In genomic region chr20:5781798-5782750, GRCh38 we compare ENCODE assay signal across 1 cellular context.
TF ChIP-seq lines count a peak whose summit lies in the region.

No MANE protein-coding gene starts in this region.

TF ChIP-seq in K562, 482 proteins besides CTCF, POLR2A, EP300 and RAD21 (continued from another document and continues in another):
- TF ChIP-seq TCF7L2 (IDR thresholded peaks at IDR 0.05; ENCODE audit: low read depth, low read length): no peak
- TF ChIP-seq, protein P1, sequence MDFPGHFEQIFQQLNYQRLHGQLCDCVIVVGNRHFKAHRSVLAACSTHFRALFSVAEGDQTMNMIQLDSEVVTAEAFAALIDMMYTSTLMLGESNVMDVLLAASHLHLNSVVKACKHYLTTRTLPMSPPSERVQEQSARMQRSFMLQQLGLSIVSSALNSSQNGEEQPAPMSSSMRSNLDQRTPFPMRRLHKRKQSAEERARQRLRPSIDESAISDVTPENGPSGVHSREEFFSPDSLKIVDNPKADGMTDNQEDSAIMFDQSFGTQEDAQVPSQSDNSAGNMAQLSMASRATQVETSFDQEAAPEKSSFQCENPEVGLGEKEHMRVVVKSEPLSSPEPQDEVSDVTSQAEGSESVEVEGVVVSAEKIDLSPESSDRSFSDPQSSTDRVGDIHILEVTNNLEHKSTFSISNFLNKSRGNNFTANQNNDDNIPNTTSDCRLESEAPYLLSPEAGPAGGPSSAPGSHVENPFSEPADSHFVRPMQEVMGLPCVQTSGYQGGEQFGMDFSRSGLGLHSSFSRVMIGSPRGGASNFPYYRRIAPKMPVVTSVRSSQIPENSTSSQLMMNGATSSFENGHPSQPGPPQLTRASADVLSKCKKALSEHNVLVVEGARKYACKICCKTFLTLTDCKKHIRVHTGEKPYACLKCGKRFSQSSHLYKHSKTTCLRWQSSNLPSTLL (IDR thresholded peaks at IDR 0.05): no peak
- no peak for TF ChIP-seq HMG20A (CRISPR knock-in tag; conservative IDR thresholded peaks at IDR 0.05)
- TF ChIP-seq HDAC8 (tag; IDR thresholded peaks at IDR 0.05): no peak
- no peak for TF ChIP-seq CREB5 (CRISPR knock-in tag; IDR thresholded peaks at IDR 0.05)
- TF ChIP-seq PML (IDR thresholded peaks at IDR 0.05; ENCODE audit: low read length): peak; percentile 62; the same call in 1 of the 2 replicates
- no peak for TF ChIP-seq ZNF512 (tag; IDR thresholded peaks at IDR 0.05)
- no peak for TF ChIP-seq ZFP91 (CRISPR knock-in tag; IDR thresholded peaks at IDR 0.05)
- no peak for TF ChIP-seq EZH2 (IDR thresholded peaks at IDR 0.05; ENCODE audit: borderline replicate concordance, low read depth, low read length)
- no peak for TF ChIP-seq ZNF408 (CRISPR knock-in tag; IDR thresholded peaks at IDR 0.05; ENCODE audit: low read depth)
- TF ChIP-seq, protein P2, sequence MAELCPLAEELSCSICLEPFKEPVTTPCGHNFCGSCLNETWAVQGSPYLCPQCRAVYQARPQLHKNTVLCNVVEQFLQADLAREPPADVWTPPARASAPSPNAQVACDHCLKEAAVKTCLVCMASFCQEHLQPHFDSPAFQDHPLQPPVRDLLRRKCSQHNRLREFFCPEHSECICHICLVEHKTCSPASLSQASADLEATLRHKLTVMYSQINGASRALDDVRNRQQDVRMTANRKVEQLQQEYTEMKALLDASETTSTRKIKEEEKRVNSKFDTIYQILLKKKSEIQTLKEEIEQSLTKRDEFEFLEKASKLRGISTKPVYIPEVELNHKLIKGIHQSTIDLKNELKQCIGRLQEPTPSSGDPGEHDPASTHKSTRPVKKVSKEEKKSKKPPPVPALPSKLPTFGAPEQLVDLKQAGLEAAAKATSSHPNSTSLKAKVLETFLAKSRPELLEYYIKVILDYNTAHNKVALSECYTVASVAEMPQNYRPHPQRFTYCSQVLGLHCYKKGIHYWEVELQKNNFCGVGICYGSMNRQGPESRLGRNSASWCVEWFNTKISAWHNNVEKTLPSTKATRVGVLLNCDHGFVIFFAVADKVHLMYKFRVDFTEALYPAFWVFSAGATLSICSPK (IDR thresholded peaks at IDR 0.05; ENCODE audit: borderline replicate concordance): no peak
- TF ChIP-seq SIX5 (IDR thresholded peaks at IDR 0.05; ENCODE audit: borderline replicate concordance in 1 of 2, insufficient read depth in 1 of 2, low read depth in 1 of 2, low read length in 2 of 2): no peak
- TF ChIP-seq ZNF174 (CRISPR knock-in tag; IDR thresholded peaks at IDR 0.05): no peak
- TF ChIP-seq, protein P3, sequence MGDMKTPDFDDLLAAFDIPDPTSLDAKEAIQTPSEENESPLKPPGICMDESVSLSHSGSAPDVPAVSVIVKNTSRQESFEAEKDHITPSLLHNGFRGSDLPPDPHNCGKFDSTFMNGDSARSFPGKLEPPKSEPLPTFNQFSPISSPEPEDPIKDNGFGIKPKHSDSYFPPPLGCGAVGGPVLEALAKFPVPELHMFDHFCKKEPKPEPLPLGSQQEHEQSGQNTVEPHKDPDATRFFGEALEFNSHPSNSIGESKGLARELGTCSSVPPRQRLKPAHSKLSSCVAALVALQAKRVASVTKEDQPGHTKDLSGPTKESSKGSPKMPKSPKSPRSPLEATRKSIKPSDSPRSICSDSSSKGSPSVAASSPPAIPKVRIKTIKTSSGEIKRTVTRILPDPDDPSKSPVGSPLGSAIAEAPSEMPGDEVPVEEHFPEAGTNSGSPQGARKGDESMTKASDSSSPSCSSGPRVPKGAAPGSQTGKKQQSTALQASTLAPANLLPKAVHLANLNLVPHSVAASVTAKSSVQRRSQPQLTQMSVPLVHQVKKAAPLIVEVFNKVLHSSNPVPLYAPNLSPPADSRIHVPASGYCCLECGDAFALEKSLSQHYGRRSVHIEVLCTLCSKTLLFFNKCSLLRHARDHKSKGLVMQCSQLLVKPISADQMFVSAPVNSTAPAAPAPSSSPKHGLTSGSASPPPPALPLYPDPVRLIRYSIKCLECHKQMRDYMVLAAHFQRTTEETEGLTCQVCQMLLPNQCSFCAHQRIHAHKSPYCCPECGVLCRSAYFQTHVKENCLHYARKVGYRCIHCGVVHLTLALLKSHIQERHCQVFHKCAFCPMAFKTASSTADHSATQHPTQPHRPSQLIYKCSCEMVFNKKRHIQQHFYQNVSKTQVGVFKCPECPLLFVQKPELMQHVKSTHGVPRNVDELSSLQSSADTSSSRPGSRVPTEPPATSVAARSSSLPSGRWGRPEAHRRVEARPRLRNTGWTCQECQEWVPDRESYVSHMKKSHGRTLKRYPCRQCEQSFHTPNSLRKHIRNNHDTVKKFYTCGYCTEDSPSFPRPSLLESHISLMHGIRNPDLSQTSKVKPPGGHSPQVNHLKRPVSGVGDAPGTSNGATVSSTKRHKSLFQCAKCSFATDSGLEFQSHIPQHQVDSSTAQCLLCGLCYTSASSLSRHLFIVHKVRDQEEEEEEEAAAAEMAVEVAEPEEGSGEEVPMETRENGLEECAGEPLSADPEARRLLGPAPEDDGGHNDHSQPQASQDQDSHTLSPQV (IDR thresholded peaks at IDR 0.05): peak; percentile 80
- no peak for TF ChIP-seq GTF2B (IDR thresholded peaks at IDR 0.05; ENCODE audit: extremely low read depth, insufficient read length)
- TF ChIP-seq NR2F6 (CRISPR knock-in tag; IDR thresholded peaks at IDR 0.05): no peak
- TF ChIP-seq, protein P4, sequence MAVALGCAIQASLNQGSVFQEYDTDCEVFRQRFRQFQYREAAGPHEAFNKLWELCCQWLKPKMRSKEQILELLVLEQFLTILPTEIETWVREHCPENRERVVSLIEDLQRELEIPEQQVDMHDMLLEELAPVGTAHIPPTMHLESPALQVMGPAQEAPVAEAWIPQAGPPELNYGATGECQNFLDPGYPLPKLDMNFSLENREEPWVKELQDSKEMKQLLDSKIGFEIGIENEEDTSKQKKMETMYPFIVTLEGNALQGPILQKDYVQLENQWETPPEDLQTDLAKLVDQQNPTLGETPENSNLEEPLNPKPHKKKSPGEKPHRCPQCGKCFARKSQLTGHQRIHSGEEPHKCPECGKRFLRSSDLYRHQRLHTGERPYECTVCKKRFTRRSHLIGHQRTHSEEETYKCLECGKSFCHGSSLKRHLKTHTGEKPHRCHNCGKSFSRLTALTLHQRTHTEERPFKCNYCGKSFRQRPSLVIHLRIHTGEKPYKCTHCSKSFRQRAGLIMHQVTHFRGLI (CRISPR knock-in tag; IDR thresholded peaks at IDR 0.05): no peak
- TF ChIP-seq BRD4 (IDR thresholded peaks at IDR 0.05): no peak
- TF ChIP-seq ZBTB49 (CRISPR knock-in tag; IDR thresholded peaks at IDR 0.05; ENCODE audit: borderline replicate concordance): no peak
- TF ChIP-seq, protein P5, sequence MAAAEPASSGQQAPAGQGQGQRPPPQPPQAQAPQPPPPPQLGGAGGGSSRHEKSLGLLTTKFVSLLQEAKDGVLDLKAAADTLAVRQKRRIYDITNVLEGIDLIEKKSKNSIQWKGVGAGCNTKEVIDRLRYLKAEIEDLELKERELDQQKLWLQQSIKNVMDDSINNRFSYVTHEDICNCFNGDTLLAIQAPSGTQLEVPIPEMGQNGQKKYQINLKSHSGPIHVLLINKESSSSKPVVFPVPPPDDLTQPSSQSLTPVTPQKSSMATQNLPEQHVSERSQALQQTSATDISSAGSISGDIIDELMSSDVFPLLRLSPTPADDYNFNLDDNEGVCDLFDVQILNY (CRISPR knock-in tag; IDR thresholded peaks at IDR 0.05): no peak
- peak; percentile 95 for TF ChIP-seq CBFA2T3 (IDR thresholded peaks at IDR 0.05)
- TF ChIP-seq ZZZ3 (IDR thresholded peaks at IDR 0.05): no peak
- peak; percentile 59; the same call in 1 of the 2 replicates for TF ChIP-seq MTA2 (IDR thresholded peaks at IDR 0.05; ENCODE audit: low read depth)
- no peak for TF ChIP-seq BCOR (IDR thresholded peaks at IDR 0.05)
- TF ChIP-seq HDAC2 (IDR thresholded peaks at IDR 0.05): no peak; the same call in 1 of the 2 replicates
- no peak for TF ChIP-seq ZNF780A (CRISPR knock-in tag; IDR thresholded peaks at IDR 0.05)
- TF ChIP-seq FUS (optimal IDR thresholded peaks at IDR 0.05; ENCODE audit: low read depth, low read length): no peak
- TF ChIP-seq ZNF217 (CRISPR knock-in tag; IDR thresholded peaks at IDR 0.05): no peak
- TF ChIP-seq COPS2 (conservative IDR thresholded peaks at IDR 0.05): no peak
- TF ChIP-seq RHOXF2B (CRISPR knock-in tag; conservative IDR thresholded peaks at IDR 0.05): no peak
- TF ChIP-seq NFE2L1 (tag; IDR thresholded peaks at IDR 0.05; ENCODE audit: borderline replicate concordance, low read depth): no peak
- TF ChIP-seq, protein P6, sequence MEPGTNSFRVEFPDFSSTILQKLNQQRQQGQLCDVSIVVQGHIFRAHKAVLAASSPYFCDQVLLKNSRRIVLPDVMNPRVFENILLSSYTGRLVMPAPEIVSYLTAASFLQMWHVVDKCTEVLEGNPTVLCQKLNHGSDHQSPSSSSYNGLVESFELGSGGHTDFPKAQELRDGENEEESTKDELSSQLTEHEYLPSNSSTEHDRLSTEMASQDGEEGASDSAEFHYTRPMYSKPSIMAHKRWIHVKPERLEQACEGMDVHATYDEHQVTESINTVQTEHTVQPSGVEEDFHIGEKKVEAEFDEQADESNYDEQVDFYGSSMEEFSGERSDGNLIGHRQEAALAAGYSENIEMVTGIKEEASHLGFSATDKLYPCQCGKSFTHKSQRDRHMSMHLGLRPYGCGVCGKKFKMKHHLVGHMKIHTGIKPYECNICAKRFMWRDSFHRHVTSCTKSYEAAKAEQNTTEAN (CRISPR knock-in tag; IDR thresholded peaks at IDR 0.05): no peak
- no peak for TF ChIP-seq SMARCE1 (IDR thresholded peaks at IDR 0.05)
- TF ChIP-seq MYC (IDR thresholded peaks at IDR 0.05; ENCODE audit: low read depth, low read length): no peak
- no peak for TF ChIP-seq MYC (CRISPR knock-in tag; IDR thresholded peaks at IDR 0.05; ENCODE audit: borderline replicate concordance, low read depth)
- TF ChIP-seq MCM2 (IDR thresholded peaks at IDR 0.05; ENCODE audit: low read depth): no peak
- TF ChIP-seq ZNF586 (CRISPR knock-in tag; conservative IDR thresholded peaks at IDR 0.05): no peak
- TF ChIP-seq KLF16 (IDR thresholded peaks at IDR 0.05): peak; percentile 76; the same call in 1 of the 2 replicates
- TF ChIP-seq TCF3 (CRISPR knock-in tag; IDR thresholded peaks at IDR 0.05): peak; percentile 94
- TF ChIP-seq KLF6 (CRISPR knock-in tag; IDR thresholded peaks at IDR 0.05; ENCODE audit: borderline replicate concordance): no peak
- no peak for TF ChIP-seq XRCC4 (IDR thresholded peaks at IDR 0.05; ENCODE audit: extremely low read depth, insufficient read depth, insufficient read length)
- TF ChIP-seq NCOR1 (IDR thresholded peaks at IDR 0.05): peak; percentile 86
- no peak for TF ChIP-seq YBX1 (IDR thresholded peaks at IDR 0.05)
- no peak for TF ChIP-seq RFX1 (IDR thresholded peaks at IDR 0.05)
- no peak for TF ChIP-seq RBM14 (IDR thresholded peaks at IDR 0.05; ENCODE audit: borderline replicate concordance, insufficient read depth, low read depth, low read length)
- TF ChIP-seq PHF20 (IDR thresholded peaks at IDR 0.05; ENCODE audit: partially characterized antibody): no peak
- no peak for TF ChIP-seq CREM (IDR thresholded peaks at IDR 0.05; ENCODE audit: low read depth)
- TF ChIP-seq NR4A1 (CRISPR knock-in tag; IDR thresholded peaks at IDR 0.05): no peak
- TF ChIP-seq NR4A1 (tag; IDR thresholded peaks at IDR 0.05): peak; percentile 30; the same call in 1 of the 2 replicates
